In the genomic region with DNA sequence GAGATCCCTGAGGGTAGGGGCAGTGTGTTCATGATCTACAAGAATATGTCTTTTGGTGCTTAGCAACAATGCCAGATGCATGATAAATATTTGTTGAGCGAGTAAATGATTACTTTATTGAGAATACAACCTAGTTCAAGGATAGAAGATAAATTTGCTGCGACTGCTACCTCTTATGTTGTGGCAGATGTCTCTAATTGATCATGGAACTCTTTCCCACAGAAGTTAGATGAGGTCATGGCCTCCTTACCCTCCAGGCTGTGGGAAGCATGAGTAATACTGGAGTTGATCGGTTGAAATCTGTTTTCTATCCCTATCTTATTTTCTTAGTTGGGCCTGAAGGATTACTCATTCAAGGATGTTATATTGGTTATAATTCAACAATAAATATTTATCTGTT, we compare ENCODE assay signal across 18 cellular contexts.
DNase-seq lines count a peak whose midpoint lies in the region; ATAC-seq, FAIRE-seq and TF ChIP-seq lines count a peak whose summit lies in the region.
"Had no signal": no experiment of that assay in that cellular context is flagged by ENCODE, and none has a peak within 500 bp of the region (broad histone marks: within the 10 kb centered on the region; RNA-seq: fewer than 3 reads in every experiment).

No MANE protein-coding gene starts in this region.

- H3K27me3 Mint-ChIP-seq in T-helper 2 cell treated with Interferon-gamma antibody and Interleukin-4, amounts not matched to agents 5 μg/mL and 100 μg/mL, for 36 hours (ENCODE audit: low read depth), result no peaks in the 10 kb centered on the region
- H3K27me3 Mint-ChIP-seq: activated T-cell treated with anti-CD3 and anti-CD28 coated beads, Interleukin-2, amount 50 U/mL, for 24 hours had no signal

- peak in 3 of 4 donors; percentile 48 to 67 (median 58) for ATAC-seq in pancreas
- no peak for ATAC-seq in HG03175 (IDR thresholded peaks at IDR 0.05; ENCODE audit: unreplicated experiment)
- no peak for ATAC-seq in upper lobe of left lung (ENCODE audit: low FRiP score in 2 of 2)
- ATAC-seq: Panc1 had no signal

- no peak overlapping the region for H3K4me3 Mint-ChIP-seq in T-helper 2 cell treated with Interferon-gamma antibody and Interleukin-4, amounts not matched to agents 5 μg/mL and 100 μg/mL, for 36 hours
- H3K4me3 Mint-ChIP-seq: activated T-cell treated with anti-CD3 and anti-CD28 coated beads, Interleukin-2, amount 50 U/mL, for 24 hours; H9; neural crest cell had no signal

- no peak for TF ChIP-seq CTCF in brain microvascular endothelial cell (IDR thresholded peaks at IDR 0.05; ENCODE audit: low read depth, low read length, missing control alignments)
- no peak for TF ChIP-seq CTCF in pancreas (IDR thresholded peaks at IDR 0.05)
- TF ChIP-seq CTCF in upper lobe of left lung (IDR thresholded peaks at IDR 0.05), result no peak
- no peak for TF ChIP-seq CTCF in GM20000 (IDR thresholded peaks at IDR 0.05; ENCODE audit: extremely low read depth, missing control alignments)

- no peak for FAIRE-seq in pancreas (lab: Jason Lieb, UNC)

- H3K36me3 Mint-ChIP-seq in T-helper 2 cell treated with Interferon-gamma antibody and Interleukin-4, amounts not matched to agents 5 μg/mL and 100 μg/mL, for 36 hours (ENCODE audit: low read depth), result no peaks in the 10 kb centered on the region

- TF ChIP-seq POLR2A in upper lobe of left lung (IDR thresholded peaks at IDR 0.05), result no peak

- intact Hi-C loops in pancreas (cut with DNase I), result no loop called here

- H3K27ac Mint-ChIP-seq in T-helper 2 cell treated with Interferon-gamma antibody and Interleukin-4, amounts not matched to agents 5 μg/mL and 100 μg/mL, for 36 hours, result no peak overlapping the region
- H3K27ac Mint-ChIP-seq: activated T-cell treated with anti-CD3 and anti-CD28 coated beads, Interleukin-2, amount 50 U/mL, for 24 hours; H9 had no signal

- H3K4me3 ChIP-seq in brain microvascular endothelial cell (ENCODE audit: low read depth, low read length), result no peak overlapping the region
- H3K4me3 ChIP-seq in pancreas, result no peak overlapping the region
- H3K4me3 ChIP-seq in upper lobe of left lung, result no peak overlapping the region
- H3K4me3 ChIP-seq: coronary artery, esophagus squamous epithelium, lung, sigmoid colon had no signal

- peak; percentile 68 for DNase-seq in EH (ENCODE audit: low read depth)
- DNase-seq in NCI-H146 (lab: John Stamatoyannopoulos, UW), result peak; percentile 98
- DNase-seq in brain microvascular endothelial cell, result peak; percentile 55
- DNase-seq in pancreas, result no peak
- DNase-seq in T-helper 2 cell treated with Interferon-gamma antibody and Interleukin-4, amounts not matched to agents 5 μg/mL and 100 μg/mL, for 36 hours (ENCODE audit: low spot score), result no peak
- DNase-seq in upper lobe of left lung, result no peak
- no peak for DNase-seq in GM20000 (ENCODE audit: low spot score)
- DNase-seq: activated CD4-positive, alpha-beta T cell treated with anti-CD3 and anti-CD28 coated beads for 48 hours; activated T-cell treated with anti-CD3 and anti-CD28 coated beads, Interleukin-2, amount 50 U/mL, for 24 hours; esophagus squamous epithelium; H9; sigmoid colon; stimulated activated naive CD4-positive, alpha-beta T cell treated with Interleukin-2 at 50 U/mL for 16 hours had no signal

- peak overlapping the region; percentile 72 for H3K27ac ChIP-seq in brain microvascular endothelial cell
- no peak overlapping the region for H3K27ac ChIP-seq in pancreas
- no peak overlapping the region for H3K27ac ChIP-seq in upper lobe of left lung
- H3K27ac ChIP-seq: coronary artery, esophagus squamous epithelium, sigmoid colon had no signal

- H3K9me3 Mint-ChIP-seq in T-helper 2 cell treated with Interferon-gamma antibody and Interleukin-4, amounts not matched to agents 5 μg/mL and 100 μg/mL, for 36 hours, result no peaks in the 10 kb centered on the region
- H3K9me3 Mint-ChIP-seq: activated T-cell treated with anti-CD3 and anti-CD28 coated beads, Interleukin-2, amount 50 U/mL, for 24 hours; H9; neural crest cell had no signal

- 19 to 33% methylated on average over 3 of the region's 3 CpGs for WGBS in pancreas, 2 donors
- 82 to 84% methylated on average over 3 of the region's 3 CpGs for WGBS in upper lobe of left lung, 2 donors

- no peaks in the 10 kb centered on the region for H3K27me3 ChIP-seq in brain microvascular endothelial cell (replicated peaks)
- H3K27me3 ChIP-seq in pancreas, result no peaks in the 10 kb centered on the region
- H3K27me3 ChIP-seq in upper lobe of left lung, result no peaks in the 10 kb centered on the region
- H3K27me3 ChIP-seq: esophagus squamous epithelium, sigmoid colon had no signal

- in situ Hi-C loops in brain microvascular endothelial cell (cut with HindIII; ENCODE audit: low pct_ligation_motif_present, low sequenced_read_pairs), result no loop called here

- H3K9me3 ChIP-seq in pancreas (no peaks in the 10 kb centered on the region), upper lobe of left lung (no peaks in the 10 kb centered on the region)
- H3K9me3 ChIP-seq: esophagus squamous epithelium, sigmoid colon had no signal

- H3K36me3 ChIP-seq in brain microvascular endothelial cell (replicated peaks) (no peaks in the 10 kb centered on the region), pancreas (no peaks in the 10 kb centered on the region), upper lobe of left lung (no peaks in the 10 kb centered on the region)
- H3K36me3 ChIP-seq: esophagus squamous epithelium, sigmoid colon had no signal

- no peaks in the 10 kb centered on the region for H3K4me1 Mint-ChIP-seq in T-helper 2 cell treated with Interferon-gamma antibody and Interleukin-4, amounts not matched to agents 5 μg/mL and 100 μg/mL, for 36 hours (ENCODE audit: low read depth)

- no peaks in the 10 kb centered on the region for H3K4me1 ChIP-seq in pancreas
- H3K4me1 ChIP-seq in upper lobe of left lung, result no peaks in the 10 kb centered on the region

- TF ChIP-seq EP300 in upper lobe of left lung (IDR thresholded peaks at IDR 0.05), result no peak

Comparison
In these comparisons a context has a peak if more than half of its experiments do, and no peak if none do; other contexts are left out.
1. DNase-seq: peak in EH (single experiment), NCI-H146 (single experiment) and brain microvascular endothelial cell (single experiment); none in pancreas (0 of 6), T-helper 2 cell treated with Interferon-gamma antibody and Interleukin-4, amounts not matched to agents 5 μg/mL and 100 μg/mL, for 36 hours (single experiment), upper lobe of left lung (0 of 2) and GM20000 (single experiment).
2. ATAC-seq: peak in pancreas (3 of 4); none in HG03175 (single experiment) and upper lobe of left lung (0 of 2).